ENCODE assay signal across 1 cellular context in genomic region chr20:62336775-62337557, GRCh38.
TF ChIP-seq lines count a peak whose summit lies in the region.

No MANE protein-coding gene starts in this region.

TF ChIP-seq in H1, 55 proteins besides CTCF, POLR2A, EP300 and RAD21:
- peak; percentile 42; the same call in 1 of the 2 replicates for TF ChIP-seq POLR2AphosphoS5 (IDR thresholded peaks at IDR 0.05; ENCODE audit: low read depth, low read length)
- no peak for TF ChIP-seq TAF7 (optimal IDR thresholded peaks at IDR 0.05; ENCODE audit: borderline replicate concordance, low read depth, low read length)
TF ChIP-seq in H1: peak in this region for 1.
